29 cellular contexts compared by ENCODE assay signal in the genomic region with DNA sequence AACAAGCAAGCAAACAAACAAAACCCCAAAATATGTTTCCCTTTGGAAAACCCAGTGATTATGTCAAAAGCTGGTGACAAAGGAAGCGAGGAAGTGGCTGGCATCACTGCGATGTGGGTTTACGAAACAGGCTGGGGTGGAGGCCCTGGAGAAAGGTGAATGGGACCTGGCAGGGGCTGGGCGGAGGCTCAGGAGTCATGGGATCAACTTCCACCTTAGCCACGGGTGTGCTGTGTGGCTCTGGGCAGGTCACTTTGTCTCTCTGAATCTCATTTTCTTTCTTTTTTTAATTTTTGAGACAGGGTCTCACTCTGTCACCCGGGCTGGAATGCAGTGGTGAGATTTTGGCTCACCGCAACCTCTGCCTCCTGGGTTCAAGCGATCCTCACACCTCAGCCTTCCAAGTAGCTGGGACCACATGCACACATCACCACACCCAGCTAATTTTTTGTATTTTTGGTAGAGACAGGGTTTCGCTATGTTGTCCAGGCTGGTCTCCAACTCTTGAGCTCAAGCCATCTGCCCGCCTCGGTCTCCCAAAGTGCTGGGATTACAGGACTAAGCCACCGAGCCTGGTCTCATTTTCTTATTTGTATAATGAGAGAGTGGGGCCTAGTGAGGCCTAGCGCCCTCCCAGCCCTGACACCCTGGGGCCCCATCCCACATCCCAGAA. TPM values are rescaled to one million over a fixed set of nuclear protein-coding genes. Genes with fewer than 3 reads are reported as not detected.
DNase-seq lines count a peak whose midpoint lies in the region; ATAC-seq, FAIRE-seq and TF ChIP-seq lines count a peak whose summit lies in the region.
"Had no signal": no experiment of that assay in that cellular context is flagged by ENCODE, and none has a peak within 500 bp of the region (broad histone marks: within the 10 kb centered on the region; RNA-seq: fewer than 3 reads in every experiment).

No MANE protein-coding gene starts in this region.

- in situ Hi-C loops in HepG2 (cut with HindIII; ENCODE audit: extremely low pct_ligation_motif_present, low pct_unique_long_range_greater_than_20kb) = loop anchor here (10.0 kb wide), 1 partner anchor 105 kb away; no protein-coding TSS in a partner anchor

- 52% methylated on average over 13 of the region's 13 CpGs for WGBS in HepG2 (ENCODE audit: low lambda C conversion rate)
- WGBS in right lobe of liver (ENCODE audit: insufficient coverage, low coverage, low lambda C conversion rate, missing lambda C conversion rate) = 81% methylated on average over 11 of the region's 13 CpGs
- 96% methylated on average over 11 of the region's 13 CpGs for WGBS in mesenchymal stem cell

- no peaks in the 10 kb centered on the region for H3K36me3 ChIP-seq in HepG2 (replicated peaks in 1 of 2; ENCODE audit: control insufficient read depth in 1 of 2, insufficient read depth in 2 of 2, low read length in 2 of 2)
- H3K36me3 ChIP-seq in right lobe of liver = no peaks in the 10 kb centered on the region
- H3K36me3 ChIP-seq in WERI-Rb-1 = no peaks in the 10 kb centered on the region
- no peaks in the 10 kb centered on the region for H3K36me3 ChIP-seq in mesenchymal stem cell (ENCODE audit: control insufficient read depth in 1 of 2, insufficient read depth in 2 of 2, low read depth in 1 of 2, low read length in 2 of 2)
- no peaks in the 10 kb centered on the region for H3K36me3 ChIP-seq in osteoblast (ENCODE audit: insufficient read depth, low read length)
- H3K36me3 ChIP-seq: BE2C; BLaER1 treated with 17β-estradiol and CSF1 and Interleukin-3, amounts not matched to agents 10 nM and 100 nM had no signal

- no peak overlapping the region for H2AK5ac ChIP-seq in mesenchymal stem cell (ENCODE audit: low read length, severe bottlenecking)

- H3K23ac ChIP-seq in mesenchymal stem cell (ENCODE audit: low read length in 2 of 2) = no peak overlapping the region

- no peak overlapping the region for H3K14ac ChIP-seq in mesenchymal stem cell (ENCODE audit: low read length in 2 of 2)

- H3K4ac ChIP-seq in mesenchymal stem cell (ENCODE audit: low read depth in 1 of 2, low read length in 2 of 2) = peak overlapping the region in 1 of 2 experiments; percentile 56

- H4K20me1 ChIP-seq in HepG2 (ENCODE audit: insufficient read depth, low read length) (no peaks in the 10 kb centered on the region), osteoblast (ENCODE audit: insufficient read depth, low read length) (no peaks in the 10 kb centered on the region)
- H4K20me1 ChIP-seq: BLaER1 treated with 17β-estradiol and CSF1 and Interleukin-3, amounts not matched to agents 10 nM and 100 nM had no signal

- POLR2A ChIA-PET in HepG2 (lab: Yijun Ruan, JAX) = interaction anchor here (1.7 kb wide), 1 partner anchor 17 kb away, joined by 8 read pairs; no protein-coding TSS in a partner anchor

- no peak overlapping the region for H2BK15ac ChIP-seq in mesenchymal stem cell (ENCODE audit: low read depth, poor library complexity, severe bottlenecking)

- H3K4me2 ChIP-seq in HepG2 (ENCODE audit: low read depth, low read length) (peak overlapping the region; percentile 38; the same call in 1 of the 2 replicates), mesenchymal stem cell (ENCODE audit: low read length, poor library complexity, severe bottlenecking) (no peak overlapping the region), osteoblast (ENCODE audit: insufficient read depth, low read length) (no peak overlapping the region)
- H3K4me2 ChIP-seq: A549; BLaER1 treated with 17β-estradiol and CSF1 and Interleukin-3, amounts not matched to agents 10 nM and 100 nM; GM23338 had no signal

- peak overlapping the region; percentile 11 for H4K91ac ChIP-seq in mesenchymal stem cell (ENCODE audit: low read length)

- intact Hi-C loops in HepG2 (cut with micrococcal nuclease; ENCODE audit: unreplicated experiment) = loop anchor here (5.0 kb wide), 1 partner anchor 53 kb away; no protein-coding TSS in a partner anchor
- intact Hi-C loops in right lobe of liver (cut with DNase I) = loop anchor here in 1 of 2 donors (10.0 kb wide), 2 partner anchors 115 to 155 kb away; no protein-coding TSS in a partner anchor
- intact Hi-C loops in posterior cingulate gyrus (cut with DNase I) = loop anchor here (10.0 kb wide), 1 partner anchor 115 kb away; no protein-coding TSS in a partner anchor

- no peak overlapping the region for H3K4me3 ChIP-seq in HepG2 (replicated peaks in 1 of 3; ENCODE audit: insufficient read depth in 1 of 3, low read depth in 2 of 3, low read length in 3 of 3)
- H3K4me3 ChIP-seq in right lobe of liver = no peak overlapping the region
- no peak overlapping the region for H3K4me3 ChIP-seq in WERI-Rb-1 (ENCODE audit: low read depth, low read length)
- no peak overlapping the region for H3K4me3 ChIP-seq in mesenchymal stem cell (ENCODE audit: insufficient read depth in 1 of 2, low read depth in 1 of 2, low read length in 2 of 2)
- H3K4me3 ChIP-seq in osteoblast (ENCODE audit: insufficient read depth, low read length) = no peak overlapping the region
- H3K4me3 ChIP-seq: A549; BLaER1 treated with 17β-estradiol and CSF1 and Interleukin-3, amounts not matched to agents 10 nM and 100 nM; GM23338 had no signal

- CTCF ChIA-PET in HepG2 (lab: Yijun Ruan, JAX; ENCODE audit: low intra/inter-chr PET ratio, low total read pairs) = no interaction called here

- no peaks in the 10 kb centered on the region for H3K79me2 ChIP-seq in HepG2 (ENCODE audit: insufficient read depth, low read length)
- no peaks in the 10 kb centered on the region for H3K79me2 ChIP-seq in osteoblast (ENCODE audit: insufficient read depth, low read length)

- TF ChIP-seq CTCF in HepG2 (CRISPR knock-in tag; IDR thresholded peaks at IDR 0.05) = no peak
- TF ChIP-seq CTCF in right lobe of liver (IDR thresholded peaks at IDR 0.05) = no peak
- no peak for TF ChIP-seq CTCF in WERI-Rb-1 (IDR thresholded peaks at IDR 0.05; ENCODE audit: low read depth, low read length)
- TF ChIP-seq CTCF in osteoblast (IDR thresholded peaks at IDR 0.05; ENCODE audit: extremely low read depth, low read depth, low read length) = no peak

- TF ChIP-seq RAD21 in HepG2 (CRISPR knock-in tag; IDR thresholded peaks at IDR 0.05) = no peak

- H2AFZ ChIP-seq in HepG2 (ENCODE audit: low read length) (no peak overlapping the region), mesenchymal stem cell (ENCODE audit: low read depth, low read length) (no peak overlapping the region), osteoblast (ENCODE audit: low read length) (no peak overlapping the region)
- H2AFZ ChIP-seq: GM23338 had no signal

- H3K27ac ChIP-seq in HepG2 (ENCODE audit: extremely low read length, insufficient read depth, low read length) (no peak overlapping the region), right lobe of liver (no peak overlapping the region), WERI-Rb-1 (peak overlapping the region; percentile 63), mesenchymal stem cell (ENCODE audit: low read length, poor library complexity, severe bottlenecking) (no peak overlapping the region), osteoblast (ENCODE audit: low read depth, low read length) (no peak overlapping the region)
- H3K27ac ChIP-seq: A549; BLaER1 treated with 17β-estradiol and CSF1 and Interleukin-3, amounts not matched to agents 10 nM and 100 nM had no signal

- no peak overlapping the region for H4K8ac ChIP-seq in mesenchymal stem cell (ENCODE audit: low read length)

- no peak overlapping the region for H2BK120ac ChIP-seq in mesenchymal stem cell (ENCODE audit: low read depth, low read length)

- no peak overlapping the region for H2BK12ac ChIP-seq in mesenchymal stem cell (ENCODE audit: low read length in 2 of 2)

- ATAC-seq in HepG2 (no peak), right lobe of liver (no peak)
- ATAC-seq: A549, GM23338, HCT116 had no signal

- no peak for TF ChIP-seq EP300 in HepG2 (IDR thresholded peaks at IDR 0.05; ENCODE audit: low read depth in 2 of 2, low read length in 2 of 2)
- TF ChIP-seq EP300 in HepG2 (CRISPR knock-in tag; IDR thresholded peaks at IDR 0.05; ENCODE audit: borderline replicate concordance) = no peak

- H3K27me3 ChIP-seq in HepG2 (ENCODE audit: control insufficient read depth in 1 of 2, insufficient read depth in 2 of 2, low read length in 2 of 2) (peaks cover 0 to 19% of the 10 kb centered on the region in 2 experiments; a peak in 4 of 5 replicates), right lobe of liver (no peaks in the 10 kb centered on the region), WERI-Rb-1 (ENCODE audit: insufficient read depth, low read depth, severe bottlenecking) (no peaks in the 10 kb centered on the region), mesenchymal stem cell (ENCODE audit: control insufficient read depth in 1 of 2, insufficient read depth in 1 of 2, low read length in 2 of 2) (no peaks in the 10 kb centered on the region), osteoblast (ENCODE audit: insufficient read depth, low read length) (no peaks in the 10 kb centered on the region)
- H3K27me3 ChIP-seq: BE2C; BLaER1 treated with 17β-estradiol and CSF1 and Interleukin-3, amounts not matched to agents 10 nM and 100 nM had no signal

- no peak for FAIRE-seq in HepG2 (lab: Jason Lieb, UNC)
- FAIRE-seq: A549, D721Med, GM12891, GM18507 had no signal

- DNase-seq in HepG2 (ENCODE audit: low spot score) (no peak), right lobe of liver (no peak), WERI-Rb-1 (peak; percentile 35), mesenchymal stem cell (no peak), osteoblast (ENCODE audit: insufficient read length, low spot score, missing footprints) (peak; percentile 19), NCI-H2227 (lab: John Stamatoyannopoulos, UW; ENCODE audit: unreplicated experiment) (no peak), NCI-H748 (lab: John Stamatoyannopoulos, UW; ENCODE audit: unreplicated experiment) (no peak), posterior cingulate gyrus (no peak)
- DNase-seq: 8988T; ACHN; AML-193; BE2C; CD4-positive, alpha-beta T cell; CD8-positive, alpha-beta memory T cell; DMS 273 treated with DMSO at 0.1 percent for 48 hours; DMS79; EL; GF-D8; H9; HFFc6 had no signal

- H3K4me1 ChIP-seq in HepG2 (ENCODE audit: insufficient read depth, low read length) (peaks cover 10% of the 10 kb centered on the region), right lobe of liver (peaks cover 0 to 8% (median 0%) of the 10 kb centered on the region in 4 donors), mesenchymal stem cell (ENCODE audit: control insufficient read depth, insufficient read depth, low read depth, low read length) (peaks cover 12% of the 10 kb centered on the region), osteoblast (ENCODE audit: insufficient read depth, low read length) (peaks cover 8% of the 10 kb centered on the region)
- H3K4me1 ChIP-seq: BE2C had no signal

- BruUV-seq in HepG2 (replicated peaks; lab: Mats Ljungman, UMichigan) = no TSS peak

- no peak overlapping the region for H3K9ac ChIP-seq in HepG2 (ENCODE audit: insufficient read depth, low read depth, low read length)
- no peak overlapping the region for H3K9ac ChIP-seq in mesenchymal stem cell (ENCODE audit: low read length)
- H3K9ac ChIP-seq: BLaER1 treated with 17β-estradiol and CSF1 and Interleukin-3, amounts not matched to agents 10 nM and 100 nM had no signal

- no peaks in the 10 kb centered on the region for H3K9me3 ChIP-seq in HepG2 (ENCODE audit: low read length)
- H3K9me3 ChIP-seq in right lobe of liver = no peaks in the 10 kb centered on the region
- no peaks in the 10 kb centered on the region for H3K9me3 ChIP-seq in WERI-Rb-1 (ENCODE audit: severe bottlenecking)
- H3K9me3 ChIP-seq in mesenchymal stem cell (ENCODE audit: control insufficient read depth, low read length) = no peaks in the 10 kb centered on the region
- H3K9me3 ChIP-seq in osteoblast (ENCODE audit: low read depth, low read length) = no peaks in the 10 kb centered on the region
- H3K9me3 ChIP-seq: A549, BE2C had no signal

- TF ChIP-seq POLR2A in HepG2 (IDR thresholded peaks at IDR 0.05; ENCODE audit: insufficient read depth in 1 of 2, low read depth in 2 of 2, low read length in 2 of 2) (no peak), right lobe of liver (IDR thresholded peaks at IDR 0.05) (no peak)

- H3K18ac ChIP-seq in mesenchymal stem cell (ENCODE audit: low read depth in 1 of 2, low read length in 2 of 2) = no peak overlapping the region

- no peaks in the 10 kb centered on the region for H3K79me1 ChIP-seq in mesenchymal stem cell (replicated peaks; ENCODE audit: low read length, poor library complexity, severe bottlenecking)

- no peak overlapping the region for H2BK5ac ChIP-seq in mesenchymal stem cell (ENCODE audit: low read depth, low read length, poor library complexity, severe bottlenecking)

RNA-seq across cellular contexts. Expression of a gene that starts 7.2 kb away (rescaled TPM):
- total RNA-seq in HepG2 (2016; rRNA removed; fragmentation: Illumina TruSeq; extraction: Trizol) = not detected in 2 replicates
- total RNA-seq in HepG2 (2016; cell fraction: cytosol; rRNA removed; fragmentation: Illumina TruSeq; extraction: Trizol; ENCODE audit: low read depth) = not detected in 2 replicates
- total RNA-seq in HepG2 (2016; cell fraction: insoluble cytoplasmic fraction; rRNA removed; fragmentation: Illumina TruSeq; extraction: Trizol) = not detected in 2 replicates
- total RNA-seq in HepG2 (2016; cell fraction: membrane; rRNA removed; fragmentation: Illumina TruSeq; extraction: Trizol) = not detected in 2 replicates
- total RNA-seq in HepG2 (2016; cell fraction: nucleus; rRNA removed; fragmentation: Illumina TruSeq; extraction: Trizol) = not detected in 2 replicates
- not detected in 2 replicates for polyA plus RNA-seq in HepG2 (2011; rRNA removed)
- polyA plus RNA-seq in HepG2 (2011; cell fraction: cytosol; rRNA removed) = not detected in 2 replicates
- not detected in 2 replicates for polyA plus RNA-seq in HepG2 (2011; cell fraction: nucleus; rRNA removed)
- polyA plus RNA-seq in HepG2 (2012) = not detected in 2 replicates
- not detected in 2 replicates for polyA plus RNA-seq in HepG2 (2016; cell fraction: cytosol; fragmentation: Illumina TruSeq; extraction: Trizol; ENCODE audit: low read depth)
- not detected in 2 replicates for polyA plus RNA-seq in HepG2 (2016; cell fraction: insoluble cytoplasmic fraction; fragmentation: Illumina TruSeq; extraction: Trizol; ENCODE audit: low read depth)
- not detected in 2 replicates for polyA plus RNA-seq in HepG2 (2016; cell fraction: membrane; fragmentation: Illumina TruSeq; extraction: Trizol; ENCODE audit: low read depth)
- not detected in 2 replicates for polyA plus RNA-seq in HepG2 (2016; cell fraction: nucleus; fragmentation: Illumina TruSeq; extraction: Trizol; ENCODE audit: insufficient read depth, low read depth)
- polyA minus RNA-seq in HepG2 (2011; rRNA and poly(A)+ RNA removed; ENCODE audit: low replicate concordance) = not detected in 2 replicates
- not detected in 2 replicates for polyA minus RNA-seq in HepG2 (2011; cell fraction: cytosol; rRNA and poly(A)+ RNA removed)
- not detected in 2 replicates for polyA minus RNA-seq in HepG2 (2011; cell fraction: nucleus; rRNA and poly(A)+ RNA removed)
- not detected for total RNA-seq in right lobe of liver
- polyA plus RNA-seq in mesenchymal stem cell (2013, experiment 1 of 2) = 0.03 TPM
- polyA plus RNA-seq in mesenchymal stem cell (2013, experiment 2 of 2) = 0.07 TPM
- under 0.01 TPM in 1 of 2 replicates, not detected in the other for total RNA-seq in osteoblast
- total RNA-seq: CD4-positive, alpha-beta T cell; CD8-positive, alpha-beta memory T cell; GM23338; H4; H9; HFFc6 had no signal
- polyA plus RNA-seq: A549; CD14-positive monocyte; CD8-positive, alpha-beta memory T cell; GM23338 had no signal

Comparison
In these comparisons a context has a peak if more than half of its experiments do, and no peak if none do; other contexts are left out.
1. DNase-seq: peak in WERI-Rb-1 (single experiment) and osteoblast (single experiment); none in HepG2 (single experiment), right lobe of liver (0 of 3), mesenchymal stem cell (single experiment), NCI-H2227 (single experiment), NCI-H748 (single experiment) and posterior cingulate gyrus (0 of 10).